In genomic region chr10:73810735-73811465, GRCh38 we compare ENCODE assay signal across 8 cellular contexts. TPM values are rescaled to one million over a fixed set of nuclear protein-coding genes. Genes with fewer than 3 reads are reported as not detected.
A peak's percentile ranks its signal among the peaks of the same experiment; 100 is the strongest.
DNase-seq lines count a peak whose midpoint lies in the region; ATAC-seq and TF ChIP-seq lines count a peak whose summit lies in the region.

No MANE protein-coding gene starts in this region.

- no peak for TF ChIP-seq POLR2A in sigmoid colon (IDR thresholded peaks at IDR 0.05)

- H3K9ac ChIP-seq in NT2/D1 (ENCODE audit: insufficient read length, low read depth) = peak overlapping the region; percentile 77

- DNase-seq in NT2/D1 (ENCODE audit: low read depth, low spot score) = no peak
- DNase-seq in activated gamma-delta T cell (lab: John Stamatoyannopoulos, UW) = peak; percentile 61
- peak; percentile 59 for DNase-seq in Right ventricle myocardium superior
- no peak for DNase-seq in sigmoid colon
- no peak for DNase-seq in LoVo (ENCODE audit: low spot score)
- no peak for DNase-seq in HCEC 1CT

- H3K27me3 ChIP-seq in NT2/D1 (ENCODE audit: insufficient read depth, insufficient read length) = peaks cover 5% of the 10 kb centered on the region
- H3K27me3 ChIP-seq in sigmoid colon = no peaks in the 10 kb centered on the region

- TF ChIP-seq CTCF in sigmoid colon (IDR thresholded peaks at IDR 0.05) = no peak

- H3K36me3 ChIP-seq in NT2/D1 (ENCODE audit: insufficient read depth, insufficient read length, low read length) = peaks cover 59% of the 10 kb centered on the region
- H3K36me3 ChIP-seq in sigmoid colon = peaks cover 20 to 66% (median 44%) of the 10 kb centered on the region in 4 donors

- H3K4me1 ChIP-seq in NT2/D1 (ENCODE audit: insufficient read depth, insufficient read length) = peaks cover 2% of the 10 kb centered on the region
- H3K4me1 ChIP-seq in sigmoid colon = peaks cover 0 to 39% (median 26%) of the 10 kb centered on the region in 4 donors

- peak overlapping the region; percentile 89 to 99 (median 95) for H3K27ac ChIP-seq in sigmoid colon

- intact Hi-C loops in Right ventricle myocardium superior (cut with DNase I) (no loop called here), sigmoid colon (cut with DNase I) (loop anchor here (2.0 kb wide), 1 partner anchor 26 kb away; the partner anchor contains the start of gene ZSWIM8)

- H3K4me3 ChIP-seq in NT2/D1 (ENCODE audit: insufficient read length, low read depth) (peak overlapping the region; percentile 71), sigmoid colon (peak overlapping the region; percentile 61 to 98 (median 84))

- H3K9me3 ChIP-seq in NT2/D1 (ENCODE audit: insufficient read depth, low read length) (no peaks in the 10 kb centered on the region), sigmoid colon (no peaks in the 10 kb centered on the region)

- WGBS in sigmoid colon, 2 donors = 1% methylated on average over 63 of the region's 63 CpGs

- ATAC-seq in GM18498 (IDR thresholded peaks at IDR 0.05; ENCODE audit: unreplicated experiment) = peak; percentile 30
- ATAC-seq in HG02571 (IDR thresholded peaks at IDR 0.05; ENCODE audit: unreplicated experiment) = peak; percentile 31
- ATAC-seq in Right ventricle myocardium superior (ENCODE audit: poor library complexity) = peak; percentile 40

- TF ChIP-seq EP300 in sigmoid colon (IDR thresholded peaks at IDR 0.05) = no peak

RNA-seq across cellular contexts. Expression of gene NDST2, which starts 0.5 kb away (rescaled TPM):
- 10.4 TPM for total RNA-seq in Right ventricle myocardium superior
- 10 to 100 TPM; 23.9 to 56.2 (median 28.3) TPM for total RNA-seq in sigmoid colon
- polyA plus RNA-seq in sigmoid colon = 10 to 100 TPM in 2 of 3 donors, 1 to 10 TPM in 1; 3.9 to 21.0 (median 17.0) TPM

RNA-seq across cellular contexts. Expression of gene ZSWIM8, which starts 25.5 kb away (rescaled TPM):
- 40.3 TPM for total RNA-seq in Right ventricle myocardium superior
- total RNA-seq in sigmoid colon = 100 to 1,000 TPM in 1 of 4 donors, 10 to 100 TPM in 3; 42.5 to 138 (median 71.9) TPM
- polyA plus RNA-seq in sigmoid colon = 10 to 100 TPM; 34.8 to 64.8 (median 40.2) TPM

RNA-seq across cellular contexts. Expression of gene CHCHD1, which starts 29.1 kb away (rescaled TPM):
- total RNA-seq in Right ventricle myocardium superior = 28.0 TPM
- total RNA-seq in sigmoid colon = 10 to 100 TPM; 28.1 to 36.6 (median 34.5) TPM
- polyA plus RNA-seq in sigmoid colon = 100 to 1,000 TPM in 1 of 3 donors, 10 to 100 TPM in 2; 76.9 to 134 (median 93.7) TPM

Comparison
In these comparisons a context has a peak if more than half of its experiments do, and no peak if none do; other contexts are left out.
1. DNase-seq: peak in activated gamma-delta T cell (single experiment) and Right ventricle myocardium superior (single experiment); none in NT2/D1 (single experiment), sigmoid colon (single experiment), LoVo (single experiment) and HCEC 1CT (single experiment).
2. Peak in every context shown above with its lines, with median percentiles within 50 percentile points of each other: ATAC-seq.